In the genomic region with DNA sequence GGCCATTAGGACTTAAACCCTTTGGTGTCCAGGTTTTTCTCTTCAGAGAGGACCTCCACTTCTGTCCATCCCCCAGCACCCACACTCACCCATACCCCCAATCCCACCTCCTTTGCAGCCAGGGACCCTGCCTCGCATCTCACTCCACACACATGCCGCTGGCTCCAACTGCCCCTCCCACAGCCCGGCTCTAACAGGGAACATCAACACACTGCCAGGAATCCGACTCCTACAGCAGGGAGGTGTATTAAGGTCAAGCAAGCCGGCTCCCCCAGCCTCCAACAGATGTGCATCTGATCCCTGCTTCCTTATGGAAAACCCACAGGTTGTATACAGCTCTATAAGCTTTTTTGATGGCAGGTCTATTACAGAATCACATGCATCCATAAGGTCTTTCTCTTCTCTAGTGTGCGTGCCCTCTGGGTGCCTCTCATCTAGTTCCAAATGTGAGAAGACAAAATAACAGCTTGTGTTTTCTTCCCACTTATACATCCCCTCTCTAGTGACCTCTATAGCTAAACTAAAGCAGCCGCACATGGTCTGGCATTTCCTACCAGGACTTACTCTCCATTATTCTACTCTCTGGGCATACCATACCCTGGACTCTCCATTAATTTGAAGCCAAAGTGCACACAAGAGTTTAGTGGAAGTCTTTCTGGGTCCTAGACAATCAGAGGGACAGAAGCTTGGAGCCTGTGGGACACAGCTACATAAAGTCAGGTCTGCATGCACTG, we compare ENCODE assay signal across 16 cellular contexts. TPM values are rescaled to one million over a fixed set of nuclear protein-coding genes. Genes with fewer than 3 reads are reported as not detected.
A peak's percentile ranks its signal among the peaks of the same experiment; 100 is the strongest.
DNase-seq lines count a peak whose midpoint lies in the region; ATAC-seq and TF ChIP-seq lines count a peak whose summit lies in the region.
"Had no signal": no experiment of that assay in that cellular context is flagged by ENCODE, and none has a peak within 500 bp of the region (broad histone marks: within the 10 kb centered on the region; RNA-seq: fewer than 3 reads in every experiment).

No MANE protein-coding gene starts in this region.

- H3K36me3 Mint-ChIP-seq in nephron (ENCODE audit: low read depth): no peaks in the 10 kb centered on the region

- ATAC-seq in GM21723 (IDR thresholded peaks at IDR 0.05; ENCODE audit: unreplicated experiment): no peak
- ATAC-seq in GM18861 (IDR thresholded peaks at IDR 0.05; ENCODE audit: unreplicated experiment): no peak
- ATAC-seq: activated CD4-positive, alpha-beta T cell treated with anti-CD3 and anti-CD28 coated beads for 36 hours had no signal

- no peak overlapping the region for H3K9ac ChIP-seq in MM.1S (ENCODE audit: low read length)

- peaks cover 91% of the 10 kb centered on the region for H3K4me1 Mint-ChIP-seq in nephron

- H3K4me3 ChIP-seq in AG04450 (ENCODE audit: low read depth, low read length) (no peak overlapping the region), MM.1S (ENCODE audit: low read length) (no peak overlapping the region)
- H3K4me3 ChIP-seq: SJCRH30 had no signal

- no peak overlapping the region for H2AFZ ChIP-seq in MM.1S (ENCODE audit: low read length)

- no peaks in the 10 kb centered on the region for H4K20me1 ChIP-seq in MM.1S (ENCODE audit: insufficient read depth, low read length)

- no peaks in the 10 kb centered on the region for H3K36me3 ChIP-seq in MM.1S (replicated peaks; ENCODE audit: insufficient read depth, low read length)
- H3K36me3 ChIP-seq: SJCRH30 had no signal

- peaks cover 5% of the 10 kb centered on the region for H3K27me3 Mint-ChIP-seq in nephron (ENCODE audit: low read depth)
- H3K27me3 Mint-ChIP-seq: activated CD4-positive, alpha-beta T cell treated with anti-CD3 and anti-CD28 coated beads for 36 hours; CD4-positive, alpha-beta T cell had no signal

- H3K27ac Mint-ChIP-seq in nephron: peak overlapping the region; percentile 48 to 57 (median 49)
- H3K27ac Mint-ChIP-seq: activated CD4-positive, alpha-beta T cell treated with anti-CD3 and anti-CD28 coated beads for 36 hours; activated T-helper 2 cell treated with anti-CD3 and anti-CD28 coated beads, Interferon-gamma antibody, Interleukin-2, Interleukin-4, amounts not matched to agents 10 μg/mL and 5 μg/mL and 100 μg/mL, durations not matched to agents 14 hours and 24 hours and 36 hours; CD4-positive, alpha-beta T cell had no signal

- H3K79me2 ChIP-seq in MM.1S (ENCODE audit: low read length): no peaks in the 10 kb centered on the region

- DNase-seq in AG04450 (ENCODE audit: low read depth, low spot score): no peak
- DNase-seq in Kasumi-1 (lab: John Stamatoyannopoulos, UW): peak; percentile 18 to 20
- no peak for DNase-seq in caudate nucleus (lab: John Stamatoyannopoulos, UW)
- no peak for DNase-seq in MM.1S
- no peak for DNase-seq in posterior vena cava (ENCODE audit: low spot score)
- DNase-seq: activated CD4-positive, alpha-beta T cell treated with anti-CD3 and anti-CD28 coated beads for 36 hours; CD4-positive, alpha-beta T cell; cerebellar nuclear complex; KG1; NCI-H345; trophoblast cell had no signal

- intact Hi-C loops in posterior vena cava (cut with DNase I): no loop called here

- H3K27me3 ChIP-seq in AG04450 (ENCODE audit: control insufficient read depth, insufficient read depth, low read length): peaks cover 3% of the 10 kb centered on the region
- no peaks in the 10 kb centered on the region for H3K27me3 ChIP-seq in MM.1S (replicated peaks; ENCODE audit: insufficient read depth, low read length)
- H3K27me3 ChIP-seq: SJCRH30 had no signal

- CTCF ChIA-PET in AG04450 (lab: Charles Lee): interaction anchor here (0.8 to 2.3 kb wide), 9 partner anchors 9 to 48 kb away, joined by 3 to 5 read pairs (median 4); no protein-coding TSS in a partner anchor

- no peaks in the 10 kb centered on the region for H3K9me2 ChIP-seq in MM.1S (replicated peaks; ENCODE audit: insufficient read depth, low read length)

- H3K4me3 Mint-ChIP-seq in nephron: peak overlapping the region in 1 of 3 experiments; percentile 2
- H3K4me3 Mint-ChIP-seq: activated CD4-positive, alpha-beta T cell treated with anti-CD3 and anti-CD28 coated beads for 36 hours; CD4-positive, alpha-beta T cell had no signal

- no peak overlapping the region for H3K4me2 ChIP-seq in MM.1S (ENCODE audit: low read depth, low read length)

- no peaks in the 10 kb centered on the region for H3K4me1 ChIP-seq in MM.1S (ENCODE audit: low read length)

- POLR2A ChIA-PET in AG04450 (lab: Yijun Ruan, JAX): no interaction called here

- H3F3A ChIP-seq in MM.1S (ENCODE audit: insufficient read depth, low read length): no peaks in the 10 kb centered on the region

- H3K27ac ChIP-seq in AG04450 (ENCODE audit: low read depth, low read length) (no peak overlapping the region), caudate nucleus (ENCODE audit: low read depth, low read length) (peak overlapping the region; percentile 93), MM.1S (ENCODE audit: low read length) (no peak overlapping the region)
- H3K27ac ChIP-seq: SJCRH30 had no signal

- H3K9me3 Mint-ChIP-seq in nephron: no peaks in the 10 kb centered on the region
- H3K9me3 Mint-ChIP-seq: activated T-helper 2 cell treated with anti-CD3 and anti-CD28 coated beads, Interferon-gamma antibody, Interleukin-2, Interleukin-4, amounts not matched to agents 10 μg/mL and 5 μg/mL and 100 μg/mL, durations not matched to agents 14 hours and 24 hours and 36 hours; CD4-positive, alpha-beta T cell had no signal

- TF ChIP-seq CTCF in AG04450 (IDR thresholded peaks at IDR 0.05; ENCODE audit: low read depth, low read length): peak; percentile 14; the same call in 1 of the 2 replicates
- TF ChIP-seq CTCF in nephron (IDR thresholded peaks at IDR 0.05; ENCODE audit: unreplicated experiment in 3 of 3): no peak
- no peak for TF ChIP-seq CTCF in MM.1S (IDR thresholded peaks at IDR 0.05; ENCODE audit: low read length)

- no peaks in the 10 kb centered on the region for H3K9me3 ChIP-seq in AG04450 (ENCODE audit: control insufficient read depth, insufficient read depth, low read length)
- H3K9me3 ChIP-seq in MM.1S (replicated peaks; ENCODE audit: insufficient read depth, low read length): no peaks in the 10 kb centered on the region
- H3K9me3 ChIP-seq: SJCRH30 had no signal

RNA-seq across cellular contexts. Expression of gene PIK3C2B, which starts 16.3 kb away (rescaled TPM):
- polyA plus RNA-seq in AG04450 (2011; rRNA removed): 4.9 and 6.3 TPM in 2 replicates
- 16.2 and 16.9 TPM in 2 replicates for polyA minus RNA-seq in AG04450 (2011; rRNA and poly(A)+ RNA removed)
- total RNA-seq in posterior vena cava: 10 to 100 TPM; 33.7 to 36.9 TPM

RNA-seq across cellular contexts. Expression of gene MDM4, which starts 37.9 kb away (rescaled TPM):
- 16.3 and 21.4 TPM in 2 replicates for polyA plus RNA-seq in AG04450 (2011; rRNA removed)
- 31.4 and 53.9 TPM in 2 replicates for polyA minus RNA-seq in AG04450 (2011; rRNA and poly(A)+ RNA removed)
- total RNA-seq in posterior vena cava: 10 to 100 TPM; 65.1 to 75.9 TPM

Comparison
In these comparisons a context has a peak if more than half of its experiments do, and no peak if none do; other contexts are left out.
1. DNase-seq: peak in Kasumi-1 (2 of 2); none in AG04450 (single experiment), caudate nucleus (0 of 61), MM.1S (single experiment) and posterior vena cava (single experiment).